In the genomic region with DNA sequence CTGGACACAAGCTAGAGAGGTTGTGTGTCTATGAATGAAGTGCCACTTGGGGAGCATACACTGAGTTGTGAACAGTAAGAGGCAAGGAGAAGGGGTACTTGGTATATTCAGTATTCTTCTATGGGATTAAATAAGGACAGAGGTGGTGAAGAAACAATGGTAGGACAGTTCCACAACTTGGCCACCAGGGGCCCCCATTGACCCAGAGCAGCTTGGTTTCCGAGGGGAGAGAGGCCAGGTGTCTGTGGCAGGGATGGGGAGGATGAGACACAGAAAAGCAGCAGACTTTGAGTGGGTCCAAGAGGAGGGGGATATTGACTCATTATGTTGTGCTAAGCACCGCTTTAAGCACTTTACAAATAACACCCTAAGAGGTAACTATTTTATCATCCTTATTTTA, we compare ENCODE assay signal across 14 cellular contexts.
DNase-seq lines count a peak whose midpoint lies in the region; TF ChIP-seq lines count a peak whose summit lies in the region.
"Had no signal": no experiment of that assay in that cellular context is flagged by ENCODE, and none has a peak within 500 bp of the region (broad histone marks: within the 10 kb centered on the region; RNA-seq: fewer than 3 reads in every experiment).

No MANE protein-coding gene starts in this region.

- peak; percentile 20 for DNase-seq in activated naive CD4-positive, alpha-beta T cell treated with anti-CD3 and anti-CD28 coated beads for 36 hours
- DNase-seq in activated naive CD4-positive, alpha-beta T cell (lab: John Stamatoyannopoulos, UW), result no peak
- peak; percentile 10 to 21 for DNase-seq in Kasumi-1 (lab: John Stamatoyannopoulos, UW)
- DNase-seq in cardiac fibroblast (ENCODE audit: low read depth in 2 of 2), result no peak
- DNase-seq in smooth muscle cell (lab: John Stamatoyannopoulos, UW; ENCODE audit: unreplicated experiment), result no peak
- no peak for DNase-seq in effector CD8-positive, alpha-beta T cell (lab: John Stamatoyannopoulos, UW)
- no peak for DNase-seq in DMS79 (lab: John Stamatoyannopoulos, UW)
- no peak for DNase-seq in SW 1271 (lab: John Stamatoyannopoulos, UW)
- DNase-seq: CD8-positive, alpha-beta T cell; islet precursor cell; NCI-H1436 treated with DMSO at 0.1 percent for 48 hours; stimulated activated CD4-positive, alpha-beta T cell treated with anti-CD3 and anti-CD28 coated beads, Interleukin-4, amount 100 ng/mL, for 24 hours; substantia nigra had no signal

- no peaks in the 10 kb centered on the region for H3K9me3 ChIP-seq in smooth muscle cell (replicated peaks; ENCODE audit: low read depth)
- H3K9me3 ChIP-seq: neutrophil had no signal

- TF ChIP-seq CTCF in cardiac fibroblast (IDR thresholded peaks at IDR 0.05; ENCODE audit: low read depth, low read length) (peak; percentile 31), smooth muscle cell (IDR thresholded peaks at IDR 0.05; ENCODE audit: borderline replicate concordance, insufficient read depth, poor library complexity, severe bottlenecking) (peak; percentile 38)

- no peak overlapping the region for H3K27ac ChIP-seq in smooth muscle cell (ENCODE audit: low read depth)
- H3K27ac ChIP-seq: neutrophil had no signal

- 64% methylated on average over 2 of the region's 2 CpGs for WGBS in smooth muscle cell (ENCODE audit: low lambda C conversion rate)

- H3K4me3 Mint-ChIP-seq in activated naive CD4-positive, alpha-beta T cell treated with anti-CD3 and anti-CD28 coated beads for 36 hours, result no peak overlapping the region
- H3K4me3 Mint-ChIP-seq: CD8-positive, alpha-beta T cell had no signal

- no peaks in the 10 kb centered on the region for H3K79me2 ChIP-seq in smooth muscle cell (ENCODE audit: low read depth)

- H3F3A ChIP-seq in smooth muscle cell (ENCODE audit: low read depth), result no peaks in the 10 kb centered on the region

- H3K4me1 ChIP-seq in smooth muscle cell (ENCODE audit: low read depth), result no peaks in the 10 kb centered on the region

- H2AFZ ChIP-seq in smooth muscle cell (ENCODE audit: low read depth), result no peak overlapping the region

- H3K4me2 ChIP-seq in smooth muscle cell, result no peak overlapping the region

- H3K36me3 Mint-ChIP-seq in activated naive CD4-positive, alpha-beta T cell treated with anti-CD3 and anti-CD28 coated beads for 36 hours (ENCODE audit: low read depth), result no peaks in the 10 kb centered on the region
- H3K36me3 Mint-ChIP-seq: CD8-positive, alpha-beta T cell had no signal

- no peaks in the 10 kb centered on the region for H4K20me1 ChIP-seq in smooth muscle cell (ENCODE audit: low read depth)

- H3K9me3 Mint-ChIP-seq in activated naive CD4-positive, alpha-beta T cell treated with anti-CD3 and anti-CD28 coated beads for 36 hours, result peaks cover 10% of the 10 kb centered on the region

- no peak overlapping the region for H3K27ac Mint-ChIP-seq in activated naive CD4-positive, alpha-beta T cell treated with anti-CD3 and anti-CD28 coated beads for 36 hours
- H3K27ac Mint-ChIP-seq: CD8-positive, alpha-beta T cell had no signal

- CTCF ChIA-PET in activated naive CD4-positive, alpha-beta T cell treated with anti-CD3 and anti-CD28 coated beads for 36 hours (lab: Charles Lee), result no interaction called here

- intact Hi-C loops in activated naive CD4-positive, alpha-beta T cell treated with anti-CD3 and anti-CD28 coated beads for 36 hours (cut with micrococcal nuclease), result no loop called here

- H3K4me3 ChIP-seq in cardiac fibroblast (replicated peaks in 1 of 2; ENCODE audit: low read depth in 2 of 2, low read length in 2 of 2) (no peak overlapping the region), smooth muscle cell (no peak overlapping the region)

- H3K27me3 Mint-ChIP-seq in activated naive CD4-positive, alpha-beta T cell treated with anti-CD3 and anti-CD28 coated beads for 36 hours (ENCODE audit: low read depth), result no peaks in the 10 kb centered on the region

- H3K9ac ChIP-seq in smooth muscle cell (ENCODE audit: low read depth), result no peak overlapping the region

- H3K4me1 Mint-ChIP-seq in activated naive CD4-positive, alpha-beta T cell treated with anti-CD3 and anti-CD28 coated beads for 36 hours (ENCODE audit: low read depth), result no peaks in the 10 kb centered on the region

- H3K27me3 ChIP-seq in smooth muscle cell (ENCODE audit: low read depth), result no peaks in the 10 kb centered on the region

- no peaks in the 10 kb centered on the region for H3K36me3 ChIP-seq in smooth muscle cell (ENCODE audit: low read depth)
- H3K36me3 ChIP-seq: neutrophil had no signal

Comparison
In these comparisons a context has a peak if more than half of its experiments do, and no peak if none do; other contexts are left out.
1. DNase-seq: peak in activated naive CD4-positive, alpha-beta T cell treated with anti-CD3 and anti-CD28 coated beads for 36 hours (single experiment) and Kasumi-1 (2 of 2); none in activated naive CD4-positive, alpha-beta T cell (0 of 4), cardiac fibroblast (0 of 2), smooth muscle cell (single experiment), effector CD8-positive, alpha-beta T cell (single experiment), DMS79 (single experiment) and SW 1271 (0 of 2).